9 cellular contexts compared by ENCODE assay signal in genomic region chr2:113540826-113541199, GRCh38. TPM values are rescaled to one million over a fixed set of nuclear protein-coding genes. Genes with fewer than 3 reads are reported as not detected.
DNase-seq lines count a peak whose midpoint lies in the region; ATAC-seq and TF ChIP-seq lines count a peak whose summit lies in the region.
"Not testable (repeated sequence)": the region's sequence is repeated elsewhere in the genome, so short reads cannot be mapped to it uniquely, and the experiment has no call there.
"Had no signal": no experiment of that assay in that cellular context is flagged by ENCODE, and none has a peak within 500 bp of the region (broad histone marks: within the 10 kb centered on the region; RNA-seq: fewer than 3 reads in every experiment).

No MANE protein-coding gene starts in this region.

- not testable (repeated sequence) for H3K36me3 Mint-ChIP-seq in CD4-positive, alpha-beta T cell (ENCODE audit: low read depth); T-cell; activated T-cell treated with anti-CD3 and anti-CD28 coated beads, Interleukin-2, amount 50 U/mL, for 4 hours (ENCODE audit: insufficient read depth); glutamatergic neuron (ENCODE audit: unreplicated experiment); neural crest cell (ENCODE audit: low read depth); stimulated activated naive CD8-positive, alpha-beta T cell treated with anti-CD3 and anti-CD28 coated beads, Interleukin-15, Interleukin-2, amounts not matched to agents 100 ng/mL and 50 ng/mL, for 24 hours (ENCODE audit: low read depth)

- not testable (repeated sequence) for H3K4me3 ChIP-seq in body of pancreas, right lobe of liver

- H3K4me3 Mint-ChIP-seq in CD4-positive, alpha-beta T cell, result peak overlapping the region; percentile 58
- H3K4me3 Mint-ChIP-seq in T-cell (peak overlapping the region; percentile 63 to 77 (median 73)), glutamatergic neuron (ENCODE audit: unreplicated experiment) (peak overlapping the region; percentile 83), neural crest cell (peak overlapping the region; percentile 73)
- H3K4me3 Mint-ChIP-seq in activated T-cell treated with anti-CD3 and anti-CD28 coated beads, Interleukin-2, amount 50 U/mL, for 4 hours, result peak overlapping the region; percentile 79
- H3K4me3 Mint-ChIP-seq in stimulated activated naive CD8-positive, alpha-beta T cell treated with anti-CD3 and anti-CD28 coated beads, Interleukin-15, Interleukin-2, amounts not matched to agents 100 ng/mL and 50 ng/mL, for 24 hours, result peak overlapping the region; percentile 77

- POLR2A ChIA-PET in CD4-positive, alpha-beta T cell (lab: Charles Lee); T-cell (lab: Charles Lee): not testable (repeated sequence)

- H3K27ac ChIP-seq in CD4-positive, alpha-beta T cell (ENCODE audit: low read depth, low read length); body of pancreas; right lobe of liver: not testable (repeated sequence)

- H3K27me3 Mint-ChIP-seq in CD4-positive, alpha-beta T cell; T-cell; activated T-cell treated with anti-CD3 and anti-CD28 coated beads, Interleukin-2, amount 50 U/mL, for 4 hours (ENCODE audit: low read depth); glutamatergic neuron (ENCODE audit: unreplicated experiment): not testable (repeated sequence)
- H3K27me3 Mint-ChIP-seq in neural crest cell (ENCODE audit: low read depth), result peaks cover 47% of the 10 kb centered on the region
- H3K27me3 Mint-ChIP-seq in stimulated activated naive CD8-positive, alpha-beta T cell treated with anti-CD3 and anti-CD28 coated beads, Interleukin-15, Interleukin-2, amounts not matched to agents 100 ng/mL and 50 ng/mL, for 24 hours, result peaks cover 10% of the 10 kb centered on the region

- not testable (repeated sequence) for H3K36me3 ChIP-seq in body of pancreas (replicated peaks in 1 of 2; ENCODE audit: insufficient read depth in 1 of 2, low read depth in 2 of 2); right lobe of liver

- H3K4me1 ChIP-seq in body of pancreas, right lobe of liver: not testable (repeated sequence)

- H3K27me3 ChIP-seq in CD4-positive, alpha-beta T cell (ENCODE audit: control insufficient read depth, insufficient read depth, low read length); body of pancreas; right lobe of liver: not testable (repeated sequence)

- TF ChIP-seq POLR2A in body of pancreas (IDR thresholded peaks at IDR 0.05); right lobe of liver (IDR thresholded peaks at IDR 0.05): not testable (repeated sequence)

- CTCF ChIA-PET in CD4-positive, alpha-beta T cell (lab: Charles Lee); T-cell (lab: Charles Lee): not testable (repeated sequence)

- not testable (repeated sequence) for H3K9me3 ChIP-seq in CD4-positive, alpha-beta T cell (ENCODE audit: control insufficient read depth, low read length); body of pancreas; right lobe of liver

- H3K9me3 Mint-ChIP-seq in CD4-positive, alpha-beta T cell; T-cell; activated T-cell treated with anti-CD3 and anti-CD28 coated beads, Interleukin-2, amount 50 U/mL, for 4 hours; glutamatergic neuron (ENCODE audit: unreplicated experiment); neural crest cell; stimulated activated naive CD8-positive, alpha-beta T cell treated with anti-CD3 and anti-CD28 coated beads, Interleukin-15, Interleukin-2, amounts not matched to agents 100 ng/mL and 50 ng/mL, for 24 hours: not testable (repeated sequence)

- DNase-seq in CD4-positive, alpha-beta T cell; T-cell; activated T-cell treated with anti-CD3 and anti-CD28 coated beads, Interleukin-2, amount 50 U/mL, for 4 hours; body of pancreas; glutamatergic neuron; right lobe of liver; neural crest cell (ENCODE audit: low read depth, low spot score): not testable (repeated sequence)

- H3K27ac Mint-ChIP-seq in CD4-positive, alpha-beta T cell; T-cell; glutamatergic neuron (ENCODE audit: unreplicated experiment); neural crest cell (ENCODE audit: unreplicated experiment); stimulated activated naive CD8-positive, alpha-beta T cell treated with anti-CD3 and anti-CD28 coated beads, Interleukin-15, Interleukin-2, amounts not matched to agents 100 ng/mL and 50 ng/mL, for 24 hours: not testable (repeated sequence)

- TF ChIP-seq CTCF in CD4-positive, alpha-beta T cell (IDR thresholded peaks at IDR 0.05); body of pancreas (IDR thresholded peaks at IDR 0.05); glutamatergic neuron (IDR thresholded peaks at IDR 0.05; ENCODE audit: partially characterized antibody, unreplicated experiment); right lobe of liver (IDR thresholded peaks at IDR 0.05); neural crest cell (conservative IDR thresholded peaks at IDR 0.05): not testable (repeated sequence)

- not testable (repeated sequence) for ATAC-seq in CD4-positive, alpha-beta T cell (ENCODE audit: poor library complexity); T-cell (replicated peaks in 1 of 4); activated T-cell treated with anti-CD3 and anti-CD28 coated beads, Interleukin-2, amount 50 U/mL, for 4 hours
- ATAC-seq in body of pancreas (peak; percentile 20), right lobe of liver (peak in 3 of 4 donors; percentile 17 to 26 (median 20))

- not testable (repeated sequence) for H3K4me1 Mint-ChIP-seq in CD4-positive, alpha-beta T cell (ENCODE audit: low read depth); T-cell; activated T-cell treated with anti-CD3 and anti-CD28 coated beads, Interleukin-2, amount 50 U/mL, for 4 hours (ENCODE audit: low read depth); glutamatergic neuron (ENCODE audit: low read depth, unreplicated experiment); neural crest cell; stimulated activated naive CD8-positive, alpha-beta T cell treated with anti-CD3 and anti-CD28 coated beads, Interleukin-15, Interleukin-2, amounts not matched to agents 100 ng/mL and 50 ng/mL, for 24 hours (ENCODE audit: low read depth)

- intact Hi-C loops in CD4-positive, alpha-beta T cell (cut with DNase I, micrococcal nuclease); body of pancreas (cut with DNase I); right lobe of liver (cut with DNase I): not testable (repeated sequence)

- WGBS in body of pancreas, 2 donors, result 22 to 37% methylated on average over 5 of the region's 5 CpGs
- 11% methylated on average over 4 of the region's 5 CpGs for WGBS in right lobe of liver (ENCODE audit: insufficient coverage, low coverage, low lambda C conversion rate, missing lambda C conversion rate)

RNA-seq across cellular contexts. Expression of gene FOXD4L1, which starts 42.3 kb away (rescaled TPM):
- not detected for total RNA-seq in CD4-positive, alpha-beta T cell
- total RNA-seq in T-cell, result under 1 TPM in 3 of 5 donors, not detected in 2; 0.36 to 0.38 (median 0.38) TPM
- under 1 TPM; 0.11 to 0.18 (median 0.16) TPM for total RNA-seq in activated T-cell treated with anti-CD3 and anti-CD28 coated beads, Interleukin-2, amount 50 U/mL, for 4 hours
- under 1 TPM in 1 of 2 donors, not detected in 1; 0.52 TPM for total RNA-seq in body of pancreas
- total RNA-seq in glutamatergic neuron (ENCODE audit: unreplicated experiment), result 0.44 TPM
- total RNA-seq in right lobe of liver, result under 1 TPM in 2 of 6 experiments, not detected in 4; 0.11 to 0.14 TPM
- total RNA-seq in neural crest cell, result 0.23 and 0.52 TPM in 2 replicates
- total RNA-seq: urinary bladder had no signal
